15 cellular contexts compared by ENCODE assay signal in genomic region chr4:7001271-7001670, GRCh38.
"Had no signal": no experiment of that assay in that cellular context is flagged by ENCODE, and none has a peak within 500 bp of the region (broad histone marks: within the 10 kb centered on the region; RNA-seq: fewer than 3 reads in every experiment).

No MANE protein-coding gene starts in this region.

- H3K27me3 ChIP-seq: gastrocnemius medialis, heart left ventricle, sigmoid colon, tibial artery, uterus had no signal

- ATAC-seq: effector memory CD8-positive, alpha-beta T cell; gastrocnemius medialis; heart left ventricle; left cardiac atrium had no signal

- H3K4me3 ChIP-seq: gastrocnemius medialis, heart left ventricle, lower lobe of right lung, sigmoid colon, tibial artery, uterus had no signal

- H3K27me3 Mint-ChIP-seq: activated B cell treated with CpG ODN at 0.5 μM for 24 hours; dendritic cell treated with granulocyte-macrophage colony-stimulating factor and Interleukin-4, amounts not matched to agents 40 ng/mL and 50 ng/mL, for 4 days; effector memory CD8-positive, alpha-beta T cell had no signal

- H3K9me3 Mint-ChIP-seq: activated B cell treated with CpG ODN at 0.5 μM for 24 hours; dendritic cell treated with granulocyte-macrophage colony-stimulating factor and Interleukin-4, amounts not matched to agents 40 ng/mL and 50 ng/mL, for 4 days; effector memory CD8-positive, alpha-beta T cell; neural crest cell had no signal

- H3K27ac ChIP-seq: gastrocnemius medialis, heart left ventricle, lower lobe of right lung, sigmoid colon, tibial artery, uterus had no signal

- DNase-seq: activated B cell treated with CpG ODN at 0.5 μM for 24 hours; activated CD4-positive, alpha-beta T cell treated with anti-CD3 and anti-CD28 coated beads, Interleukin-2, amount 50 U/mL, for 1 hour; activated T-cell treated with anti-CD3 and anti-CD28 coated beads, Interleukin-2, amount 50 U/mL, for 1 hour; effector memory CD8-positive, alpha-beta T cell; erythroblast; gastrocnemius medialis; heart left ventricle; left cardiac atrium; lower lobe of right lung; stimulated activated CD4-positive, alpha-beta T cell treated with anti-CD3 and anti-CD28 coated beads, Interleukin-2, amount 100 ng/mL, for 24 hours; tibial artery; uterus had no signal

- H3K27ac Mint-ChIP-seq: activated B cell treated with CpG ODN at 0.5 μM for 24 hours; dendritic cell treated with granulocyte-macrophage colony-stimulating factor and Interleukin-4, amounts not matched to agents 40 ng/mL and 50 ng/mL, for 4 days; effector memory CD8-positive, alpha-beta T cell had no signal

- H3K4me3 Mint-ChIP-seq: activated B cell treated with CpG ODN at 0.5 μM for 24 hours; dendritic cell treated with granulocyte-macrophage colony-stimulating factor and Interleukin-4, amounts not matched to agents 40 ng/mL and 50 ng/mL, for 4 days; effector memory CD8-positive, alpha-beta T cell; neural crest cell had no signal

- H3K4me1 Mint-ChIP-seq: activated B cell treated with CpG ODN at 0.5 μM for 24 hours had no signal

- H3K36me3 ChIP-seq: uterus had no signal

- H3K9me3 ChIP-seq: gastrocnemius medialis, heart left ventricle, lower lobe of right lung, sigmoid colon, tibial artery, uterus had no signal

- H3K4me1 ChIP-seq: heart left ventricle, lower lobe of right lung, sigmoid colon, tibial artery, uterus had no signal
